Comparison of ENCODE assay signal across 16 cellular contexts in the genomic region with DNA sequence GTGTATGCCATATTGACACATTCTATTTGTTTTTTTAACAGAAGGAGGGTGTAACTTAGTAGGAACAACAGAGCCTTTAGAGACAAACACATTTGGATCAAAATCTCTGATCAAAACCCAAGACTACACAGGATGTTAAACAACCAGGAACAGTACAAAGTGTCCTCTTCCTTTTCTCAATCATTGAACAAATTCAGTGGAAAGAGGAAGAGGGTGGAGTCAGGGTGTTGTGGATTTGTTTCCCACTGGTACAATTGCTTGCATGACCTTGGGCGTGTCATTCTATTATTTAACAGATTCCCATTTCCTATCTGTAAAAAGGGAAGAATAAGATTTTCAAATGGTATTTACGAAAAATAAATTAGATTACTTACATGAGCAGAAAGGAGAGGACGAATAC.
A peak's percentile ranks its signal among the peaks of the same experiment; 100 is the strongest.
DNase-seq lines count a peak whose midpoint lies in the region; ATAC-seq and TF ChIP-seq lines count a peak whose summit lies in the region.
"Had no signal": no experiment of that assay in that cellular context is flagged by ENCODE, and none has a peak within 500 bp of the region (broad histone marks: within the 10 kb centered on the region; RNA-seq: fewer than 3 reads in every experiment).

No MANE protein-coding gene starts in this region.

- H3K9me3 Mint-ChIP-seq in chondrocyte (ENCODE audit: low read depth): peaks cover 21% of the 10 kb centered on the region
- H3K9me3 Mint-ChIP-seq: CD4-positive, alpha-beta T cell; GM23338 had no signal

- H3K27ac Mint-ChIP-seq in chondrocyte (ENCODE audit: unreplicated experiment): no peak overlapping the region
- H3K27ac Mint-ChIP-seq: CD4-positive, alpha-beta T cell; GM23338 had no signal

- H3K27me3 Mint-ChIP-seq in chondrocyte (ENCODE audit: low read depth): no peaks in the 10 kb centered on the region
- H3K27me3 Mint-ChIP-seq: CD4-positive, alpha-beta T cell had no signal

- H3K36me3 ChIP-seq in gastroesophageal sphincter (no peaks in the 10 kb centered on the region), upper lobe of right lung (no peaks in the 10 kb centered on the region)
- H3K36me3 ChIP-seq: BLaER1 had no signal

- DNase-seq in Right ventricle myocardium superior (no peak), Right ventricle myocardium inferior (ENCODE audit: missing footprints) (no peak), KBM-7 (peak; percentile 15), upper lobe of right lung (no peak), chondrocyte (ENCODE audit: low spot score) (no peak)
- no peak for DNase-seq in activated naive CD4-positive, alpha-beta T cell treated with anti-CD3 and anti-CD28 coated beads, Interleukin-2, amount 50 U/mL, for 16 hours
- DNase-seq: AML-193; Calu3; CD4-positive, alpha-beta T cell; DMS 273 treated with DMSO at 0.1 percent for 48 hours; H7 had no signal

- intact Hi-C loops in Right ventricle myocardium superior (cut with DNase I): no loop called here
- intact Hi-C loops in Right ventricle myocardium inferior (cut with DNase I): no loop called here
- intact Hi-C loops in upper lobe of right lung (cut with DNase I): no loop called here

- no peaks in the 10 kb centered on the region for H3K36me3 Mint-ChIP-seq in chondrocyte (ENCODE audit: low read depth)

- H3K4me1 ChIP-seq in gastroesophageal sphincter (no peaks in the 10 kb centered on the region), upper lobe of right lung (no peaks in the 10 kb centered on the region)
- H3K4me1 ChIP-seq: BLaER1 had no signal

- no peaks in the 10 kb centered on the region for H3K4me1 Mint-ChIP-seq in chondrocyte (ENCODE audit: low read depth)
- H3K4me1 Mint-ChIP-seq: GM23338 had no signal

- no peak for TF ChIP-seq EP300 in gastroesophageal sphincter (IDR thresholded peaks at IDR 0.05)

- no peak overlapping the region for H3K4me3 Mint-ChIP-seq in chondrocyte (ENCODE audit: unreplicated experiment)
- H3K4me3 Mint-ChIP-seq: CD4-positive, alpha-beta T cell; GM23338 had no signal

- WGBS in gastroesophageal sphincter (ENCODE audit: low coverage in 1 of 2), 2 donors: 72 to 73% methylated on average over 2 to 3 of the region's 3 CpGs

- H3K27me3 ChIP-seq in gastroesophageal sphincter: no peaks in the 10 kb centered on the region
- no peaks in the 10 kb centered on the region for H3K27me3 ChIP-seq in upper lobe of right lung
- H3K27me3 ChIP-seq: BLaER1 had no signal

- in situ Hi-C loops in KBM-7 (cut with MboI; ENCODE audit: low pct_unique_long_range_greater_than_20kb, low sequenced_read_pairs): no loop called here

- H3K9me3 ChIP-seq in gastroesophageal sphincter (no peaks in the 10 kb centered on the region), upper lobe of right lung (no peaks in the 10 kb centered on the region)

- TF ChIP-seq CTCF in gastroesophageal sphincter (IDR thresholded peaks at IDR 0.05) (no peak), upper lobe of right lung (IDR thresholded peaks at IDR 0.05) (no peak), chondrocyte (IDR thresholded peaks at IDR 0.05) (no peak)

- H3K27ac ChIP-seq in gastroesophageal sphincter (no peak overlapping the region), upper lobe of right lung (no peak overlapping the region)
- H3K27ac ChIP-seq: 22Rv1, BLaER1 had no signal

- TF ChIP-seq POLR2A in gastroesophageal sphincter (IDR thresholded peaks at IDR 0.05): no peak

- H3K4me3 ChIP-seq in gastroesophageal sphincter (no peak overlapping the region), upper lobe of right lung (no peak overlapping the region)
- H3K4me3 ChIP-seq: BLaER1, GM12878, GM23338 had no signal

- peak; percentile 20 for ATAC-seq in Right ventricle myocardium superior (ENCODE audit: poor library complexity)
- no peak for ATAC-seq in Right ventricle myocardium inferior
- peak; percentile 67 for ATAC-seq in gastroesophageal sphincter
- ATAC-seq in upper lobe of right lung: peak; percentile 73
- ATAC-seq: GM12878, GM23338 had no signal
